ENCODE assay signal across 9 cellular contexts in the genomic region with DNA sequence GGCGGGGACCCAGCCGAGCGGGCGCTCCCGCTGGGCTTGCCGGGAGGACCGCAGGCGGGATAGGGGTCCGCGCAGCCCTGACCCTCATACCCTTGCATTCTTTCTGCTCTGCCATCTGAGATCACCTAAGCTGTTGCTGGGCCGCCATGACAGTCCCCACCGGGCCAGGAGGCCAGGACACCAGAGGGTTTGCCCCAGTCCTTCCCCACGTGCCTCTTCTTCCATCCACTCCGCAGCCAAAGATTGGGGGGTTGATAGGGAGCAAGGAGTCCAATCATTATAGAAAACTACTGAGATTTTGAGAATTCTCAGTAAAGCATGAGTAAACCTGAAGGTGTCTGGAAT. TPM values are rescaled to one million over a fixed set of nuclear protein-coding genes. Genes with fewer than 3 reads are reported as not detected.
DNase-seq lines count a peak whose midpoint lies in the region; ATAC-seq, FAIRE-seq and TF ChIP-seq lines count a peak whose summit lies in the region.
"Had no signal": no experiment of that assay in that cellular context is flagged by ENCODE, and none has a peak within 500 bp of the region (broad histone marks: within the 10 kb centered on the region; RNA-seq: fewer than 3 reads in every experiment).

No MANE protein-coding gene starts in this region.

- H4K8ac ChIP-seq in mesenchymal stem cell (ENCODE audit: low read length) = no peak overlapping the region

- H3K18ac ChIP-seq in mesenchymal stem cell (ENCODE audit: low read depth in 1 of 2, low read length in 2 of 2) = peak overlapping the region in 1 of 2 experiments; percentile 66

- no peak overlapping the region for H2AFZ ChIP-seq in mesenchymal stem cell (ENCODE audit: low read depth, low read length)

- peak in 2 of 4 donors; percentile 5 to 16 for ATAC-seq in heart left ventricle

- no peak overlapping the region for H3K23ac ChIP-seq in mesenchymal stem cell (ENCODE audit: low read length in 2 of 2)

- no peak for FAIRE-seq in RCC 7860 (lab: Jason Lieb, UNC)

- H3K27ac ChIP-seq in heart left ventricle (peak overlapping the region in 5 of 12 donors; percentile 24 to 79 (median 53)), breast epithelium (peak overlapping the region in 1 of 2 donors; percentile 13), mesenchymal stem cell (ENCODE audit: low read length, poor library complexity, severe bottlenecking) (peak overlapping the region; percentile 33), uterus (no peak overlapping the region)
- no peak overlapping the region for H3K27ac ChIP-seq in CD8-positive, alpha-beta memory T cell (ENCODE audit: low read depth, low read length)
- H3K27ac ChIP-seq: epithelial cell of prostate had no signal

- peaks cover 0 to 16% (median 3%) of the 10 kb centered on the region in 5 donors for H3K9me3 Mint-ChIP-seq in CD8-positive, alpha-beta memory T cell
- H3K9me3 Mint-ChIP-seq in activated T-helper 1 cell treated with anti-CD3 and anti-CD28 coated beads, Interleukin-12 subunit alpha, Interleukin-12 subunit beta, Interleukin-2, Interleukin-4 antibody, amounts not matched to agents 30 ng/mL and 10 ng/mL and 1 ng/mL, durations not matched to agents 14 hours and 24 hours and 36 hours = no peaks in the 10 kb centered on the region

- no peak overlapping the region for H2BK12ac ChIP-seq in mesenchymal stem cell (ENCODE audit: low read length in 2 of 2)

- H3K4me2 ChIP-seq in mesenchymal stem cell (ENCODE audit: low read length, poor library complexity, severe bottlenecking) = peak overlapping the region; percentile 88

- CTCF ChIA-PET in CD8-positive, alpha-beta memory T cell (lab: Charles Lee) = no interaction called here

- no peaks in the 10 kb centered on the region for H3K36me3 Mint-ChIP-seq in CD8-positive, alpha-beta memory T cell
- no peaks in the 10 kb centered on the region for H3K36me3 Mint-ChIP-seq in activated T-helper 1 cell treated with anti-CD3 and anti-CD28 coated beads, Interleukin-12 subunit alpha, Interleukin-12 subunit beta, Interleukin-2, Interleukin-4 antibody, amounts not matched to agents 30 ng/mL and 10 ng/mL and 1 ng/mL, durations not matched to agents 14 hours and 24 hours and 36 hours (ENCODE audit: low read depth)

- H2BK5ac ChIP-seq in mesenchymal stem cell (ENCODE audit: low read depth, low read length, poor library complexity, severe bottlenecking) = no peak overlapping the region

- peak in 2 of 5 donors; percentile 25 to 44 for DNase-seq in heart left ventricle
- no peak for DNase-seq in cardiac septum (ENCODE audit: low spot score)
- no peak for DNase-seq in breast epithelium (ENCODE audit: low spot score in 2 of 2)
- DNase-seq in mesenchymal stem cell = no peak
- no peak for DNase-seq in uterus
- no peak for DNase-seq in CD8-positive, alpha-beta memory T cell
- no peak for DNase-seq in activated T-helper 1 cell treated with anti-CD3 and anti-CD28 coated beads, Interleukin-12 subunit alpha, Interleukin-12 subunit beta, Interleukin-2, Interleukin-4 antibody, amounts not matched to agents 30 ng/mL and 10 ng/mL and 1 ng/mL, durations not matched to agents 14 hours and 24 hours and 36 hours (ENCODE audit: low spot score)
- DNase-seq in RCC 7860 (ENCODE audit: low spot score) = no peak

- no peak overlapping the region for H2BK120ac ChIP-seq in mesenchymal stem cell (ENCODE audit: low read depth, low read length)

- peaks cover 16 to 17% of the 10 kb centered on the region in 2 donors for H3K27me3 Mint-ChIP-seq in CD8-positive, alpha-beta memory T cell
- peaks cover 33% of the 10 kb centered on the region for H3K27me3 Mint-ChIP-seq in activated T-helper 1 cell treated with anti-CD3 and anti-CD28 coated beads, Interleukin-12 subunit alpha, Interleukin-12 subunit beta, Interleukin-2, Interleukin-4 antibody, amounts not matched to agents 30 ng/mL and 10 ng/mL and 1 ng/mL, durations not matched to agents 14 hours and 24 hours and 36 hours (ENCODE audit: insufficient read depth)

- H3K9me3 ChIP-seq in heart left ventricle (no peaks in the 10 kb centered on the region), breast epithelium (no peaks in the 10 kb centered on the region), mesenchymal stem cell (ENCODE audit: control insufficient read depth, low read length) (no peaks in the 10 kb centered on the region), uterus (no peaks in the 10 kb centered on the region)
- no peaks in the 10 kb centered on the region for H3K9me3 ChIP-seq in CD8-positive, alpha-beta memory T cell (ENCODE audit: low read length)

- H2AK5ac ChIP-seq in mesenchymal stem cell (ENCODE audit: low read length, severe bottlenecking) = no peak overlapping the region

- H3K4me1 Mint-ChIP-seq in CD8-positive, alpha-beta memory T cell = peaks cover 0 to 3% (median 0%) of the 10 kb centered on the region in 3 donors
- H3K4me1 Mint-ChIP-seq in activated T-helper 1 cell treated with anti-CD3 and anti-CD28 coated beads, Interleukin-12 subunit alpha, Interleukin-12 subunit beta, Interleukin-2, Interleukin-4 antibody, amounts not matched to agents 30 ng/mL and 10 ng/mL and 1 ng/mL, durations not matched to agents 14 hours and 24 hours and 36 hours (ENCODE audit: low read depth) = no peaks in the 10 kb centered on the region

- POLR2A ChIA-PET in CD8-positive, alpha-beta memory T cell (lab: Charles Lee) = no interaction called here

- H3K4me3 ChIP-seq in heart left ventricle = peak overlapping the region; percentile 15 to 84 (median 68)
- peak overlapping the region; percentile 54 to 80 (median 66) for H3K4me3 ChIP-seq in breast epithelium
- peak overlapping the region; percentile 67 to 84 for H3K4me3 ChIP-seq in mesenchymal stem cell (ENCODE audit: insufficient read depth in 1 of 2, low read depth in 1 of 2, low read length in 2 of 2)
- H3K4me3 ChIP-seq in uterus = peak overlapping the region; percentile 22 to 54
- no peak overlapping the region for H3K4me3 ChIP-seq in CD8-positive, alpha-beta memory T cell (ENCODE audit: low read length)

- peak overlapping the region; percentile 28 for H3K9ac ChIP-seq in mesenchymal stem cell (ENCODE audit: low read length)

- H3K4me3 Mint-ChIP-seq in CD8-positive, alpha-beta memory T cell = peak overlapping the region in 3 of 7 donors; percentile 30 to 51 (median 35)
- no peak overlapping the region for H3K4me3 Mint-ChIP-seq in activated T-helper 1 cell treated with anti-CD3 and anti-CD28 coated beads, Interleukin-12 subunit alpha, Interleukin-12 subunit beta, Interleukin-2, Interleukin-4 antibody, amounts not matched to agents 30 ng/mL and 10 ng/mL and 1 ng/mL, durations not matched to agents 14 hours and 24 hours and 36 hours

- intact Hi-C loops in heart left ventricle (cut with DNase I) = loop anchor here in 1 of 10 donors (5.0 kb wide), 1 partner anchor 101 kb away; no protein-coding TSS in a partner anchor
- intact Hi-C loops in cardiac septum (cut with DNase I) = no loop called here
- intact Hi-C loops in breast epithelium (cut with DNase I; ENCODE audit: low total_unique reads) = no loop called here
- intact Hi-C loops in uterus (cut with DNase I; ENCODE audit: low total_unique reads) = no loop called here
- intact Hi-C loops in activated T-helper 1 cell treated with anti-CD3 and anti-CD28 coated beads, Interleukin-12 subunit alpha, Interleukin-12 subunit beta, Interleukin-2, Interleukin-4 antibody, amounts not matched to agents 30 ng/mL and 10 ng/mL and 1 ng/mL, durations not matched to agents 14 hours and 24 hours and 36 hours (cut with micrococcal nuclease) = no loop called here

- TF ChIP-seq CTCF in heart left ventricle (IDR thresholded peaks at IDR 0.05) (no peak), breast epithelium (IDR thresholded peaks at IDR 0.05) (no peak), uterus (IDR thresholded peaks at IDR 0.05) (no peak)

- H4K91ac ChIP-seq in mesenchymal stem cell (ENCODE audit: low read length) = no peak overlapping the region

- no peak overlapping the region for H3K4ac ChIP-seq in mesenchymal stem cell (ENCODE audit: low read depth in 1 of 2, low read length in 2 of 2)

- WGBS in heart left ventricle, 4 donors = 5 to 24% (median 6%) methylated on average over 4 to 14 of the region's 14 CpGs
- WGBS in mesenchymal stem cell = 2% methylated on average over 6 of the region's 14 CpGs

- H3K14ac ChIP-seq in mesenchymal stem cell (ENCODE audit: low read length in 2 of 2) = no peak overlapping the region

- H3K27me3 ChIP-seq in heart left ventricle (peaks cover 0 to 24% (median 0%) of the 10 kb centered on the region in 9 donors), breast epithelium (peaks cover 0 to 4% of the 10 kb centered on the region in 2 donors), mesenchymal stem cell (ENCODE audit: control insufficient read depth in 1 of 2, insufficient read depth in 1 of 2, low read length in 2 of 2) (no peaks in the 10 kb centered on the region), uterus (no peaks in the 10 kb centered on the region)
- H3K27me3 ChIP-seq in CD8-positive, alpha-beta memory T cell (ENCODE audit: insufficient read depth, low read length, poor library complexity, severe bottlenecking) = no peaks in the 10 kb centered on the region

- no peak overlapping the region for H3K27ac Mint-ChIP-seq in CD8-positive, alpha-beta memory T cell
- no peak overlapping the region for H3K27ac Mint-ChIP-seq in activated T-helper 1 cell treated with anti-CD3 and anti-CD28 coated beads, Interleukin-12 subunit alpha, Interleukin-12 subunit beta, Interleukin-2, Interleukin-4 antibody, amounts not matched to agents 30 ng/mL and 10 ng/mL and 1 ng/mL, durations not matched to agents 14 hours and 24 hours and 36 hours

- H3K79me1 ChIP-seq in mesenchymal stem cell (replicated peaks; ENCODE audit: low read length, poor library complexity, severe bottlenecking) = peaks cover 4% of the 10 kb centered on the region

- peaks cover 0 to 11% (median 0%) of the 10 kb centered on the region in 12 donors for H3K4me1 ChIP-seq in heart left ventricle
- no peaks in the 10 kb centered on the region for H3K4me1 ChIP-seq in breast epithelium
- H3K4me1 ChIP-seq in mesenchymal stem cell (ENCODE audit: control insufficient read depth, insufficient read depth, low read depth, low read length) = peaks cover 13% of the 10 kb centered on the region
- H3K4me1 ChIP-seq in uterus = peaks cover 0 to 9% of the 10 kb centered on the region in 2 donors
- H3K4me1 ChIP-seq in CD8-positive, alpha-beta memory T cell (ENCODE audit: insufficient read depth, low read length) = no peaks in the 10 kb centered on the region

- H3K36me3 ChIP-seq in heart left ventricle = no peaks in the 10 kb centered on the region
- H3K36me3 ChIP-seq in breast epithelium = no peaks in the 10 kb centered on the region
- peaks cover 0 to 2% of the 10 kb centered on the region in 2 experiments for H3K36me3 ChIP-seq in mesenchymal stem cell (ENCODE audit: control insufficient read depth in 1 of 2, insufficient read depth in 2 of 2, low read depth in 1 of 2, low read length in 2 of 2)
- no peaks in the 10 kb centered on the region for H3K36me3 ChIP-seq in uterus
- H3K36me3 ChIP-seq in CD8-positive, alpha-beta memory T cell (ENCODE audit: insufficient read depth, low read length) = no peaks in the 10 kb centered on the region

- TF ChIP-seq POLR2A in heart left ventricle (IDR thresholded peaks at IDR 0.05) (no peak), breast epithelium (IDR thresholded peaks at IDR 0.05) (no peak), uterus (IDR thresholded peaks at IDR 0.05) (no peak)

- H2BK15ac ChIP-seq in mesenchymal stem cell (ENCODE audit: low read depth, poor library complexity, severe bottlenecking) = no peak overlapping the region

RNA-seq across cellular contexts. Expression of a gene that starts 0.5 kb away (rescaled TPM):
- 10 to 100 TPM in 6 of 9 donors, 1 to 10 TPM in 3; 2.7 to 22.9 (median 13.3) TPM for total RNA-seq in heart left ventricle
- 10 to 100 TPM in 1 of 2 donors, 1 to 10 TPM in 1; 3.2 to 42.3 TPM for polyA plus RNA-seq in heart left ventricle
- total RNA-seq in cardiac septum = 2.2 TPM
- 10 to 100 TPM in 1 of 3 donors, 1 to 10 TPM in 2; 2.5 to 13.1 (median 4.6) TPM for total RNA-seq in breast epithelium
- polyA plus RNA-seq in mesenchymal stem cell (2013, experiment 1 of 2) = 0.07 TPM
- polyA plus RNA-seq in mesenchymal stem cell (2013, experiment 2 of 2) = 0.07 TPM
- total RNA-seq in uterus = 1 to 10 TPM in 2 of 4 donors, not detected in 2; 3.3 to 4.4 TPM
- total RNA-seq in CD8-positive, alpha-beta memory T cell = not detected
- polyA plus RNA-seq in CD8-positive, alpha-beta memory T cell = not detected
- total RNA-seq in activated T-helper 1 cell treated with anti-CD3 and anti-CD28 coated beads, Interleukin-12 subunit alpha, Interleukin-12 subunit beta, Interleukin-2, Interleukin-4 antibody, amounts not matched to agents 30 ng/mL and 10 ng/mL and 1 ng/mL, durations not matched to agents 14 hours and 24 hours and 36 hours = not detected in 2 replicates
